In genomic region chr3:169939751-169940150, GRCh38 we compare ENCODE assay signal across 26 cellular contexts. TPM values are rescaled to one million over a fixed set of nuclear protein-coding genes. Genes with fewer than 3 reads are reported as not detected.
"Had no signal": no experiment of that assay in that cellular context is flagged by ENCODE, and none has a peak within 500 bp of the region (broad histone marks: within the 10 kb centered on the region; RNA-seq: fewer than 3 reads in every experiment).

No MANE protein-coding gene starts in this region.

- H3K9me3 ChIP-seq: right atrium auricular region, suprapubic skin, upper lobe of left lung had no signal

- H3K4me3 ChIP-seq: right atrium auricular region, suprapubic skin, upper lobe of left lung had no signal

- H3K36me3 ChIP-seq: right atrium auricular region, suprapubic skin, upper lobe of left lung had no signal

- H3K4me1 ChIP-seq: right atrium auricular region, suprapubic skin had no signal

- H3K27ac Mint-ChIP-seq: activated T-helper 1 cell treated with anti-CD3 and anti-CD28 coated beads, Interleukin-12 subunit alpha, Interleukin-12 subunit beta, Interleukin-2, Interleukin-4 antibody, amounts not matched to agents 30 ng/mL and 10 ng/mL and 1 ng/mL, durations not matched to agents 14 hours and 24 hours and 36 hours; nephron progenitor cell; stimulated activated naive CD8-positive, alpha-beta T cell treated with anti-CD3 and anti-CD28 coated beads, Interleukin-15, Interleukin-2, amounts not matched to agents 100 ng/mL and 50 ng/mL, for 24 hours; T-helper 2 cell treated with Interferon-gamma antibody and Interleukin-4, amounts not matched to agents 5 μg/mL and 100 μg/mL, for 36 hours had no signal

- H3K4me3 Mint-ChIP-seq: activated T-helper 1 cell treated with anti-CD3 and anti-CD28 coated beads, Interleukin-12 subunit alpha, Interleukin-12 subunit beta, Interleukin-2, Interleukin-4 antibody, amounts not matched to agents 30 ng/mL and 10 ng/mL and 1 ng/mL, durations not matched to agents 14 hours and 24 hours and 36 hours; effector memory CD8-positive, alpha-beta T cell; nephron progenitor cell; stimulated activated naive CD8-positive, alpha-beta T cell treated with anti-CD3 and anti-CD28 coated beads, Interleukin-15, Interleukin-2, amounts not matched to agents 100 ng/mL and 50 ng/mL, for 24 hours; T-helper 2 cell treated with Interferon-gamma antibody and Interleukin-4, amounts not matched to agents 5 μg/mL and 100 μg/mL, for 36 hours had no signal

- DNase-seq: activated CD4-positive, alpha-beta T cell treated with anti-CD3 and anti-CD28 coated beads, Interleukin-2, amount 50 U/mL, for 1 hour; activated naive CD4-positive, alpha-beta T cell treated with Interleukin-2 at 50 U/mL for 16 hours; dermis blood vessel endothelial cell; effector memory CD8-positive, alpha-beta T cell; foreskin melanocyte; head of caudate nucleus; kidney glomerular epithelial cell; nephron progenitor cell; occipital lobe; stimulated activated CD4-positive, alpha-beta T cell treated with anti-CD3 and anti-CD28 coated beads, Interleukin-4, amount 100 ng/mL, for 24 hours; upper lobe of left lung had no signal

- H3K27me3 Mint-ChIP-seq: stimulated activated naive CD8-positive, alpha-beta T cell treated with anti-CD3 and anti-CD28 coated beads, Interleukin-15, Interleukin-2, amounts not matched to agents 100 ng/mL and 50 ng/mL, for 24 hours had no signal

- FAIRE-seq: astrocyte, bronchial epithelial cell had no signal

- H3K27me3 ChIP-seq: right atrium auricular region, suprapubic skin, upper lobe of left lung had no signal

- ATAC-seq: activated CD4-positive, CD25-positive, alpha-beta regulatory T cell treated with anti-CD3 and anti-CD28 coated beads, Interleukin-2, amount 50 U/mL, for 24 hours had no signal

- H3K9me3 Mint-ChIP-seq: activated T-helper 1 cell treated with anti-CD3 and anti-CD28 coated beads, Interleukin-12 subunit alpha, Interleukin-12 subunit beta, Interleukin-2, Interleukin-4 antibody, amounts not matched to agents 30 ng/mL and 10 ng/mL and 1 ng/mL, durations not matched to agents 14 hours and 24 hours and 36 hours; effector memory CD8-positive, alpha-beta T cell; stimulated activated naive CD8-positive, alpha-beta T cell treated with anti-CD3 and anti-CD28 coated beads, Interleukin-15, Interleukin-2, amounts not matched to agents 100 ng/mL and 50 ng/mL, for 24 hours; T-helper 2 cell treated with Interferon-gamma antibody and Interleukin-4, amounts not matched to agents 5 μg/mL and 100 μg/mL, for 36 hours had no signal

- H3K4me1 Mint-ChIP-seq: nephron progenitor cell had no signal

- H3K27ac ChIP-seq: right atrium auricular region, suprapubic skin, upper lobe of left lung had no signal

RNA-seq across cellular contexts. Expression of gene SAMD7, which starts 28.4 kb away (rescaled TPM):
- total RNA-seq: activated CD8-positive, alpha-beta memory T cell treated with anti-CD3 and anti-CD28 coated beads for 36 hours; activated T-helper 1 cell treated with anti-CD3 and anti-CD28 coated beads, Interleukin-12 subunit alpha, Interleukin-12 subunit beta, Interleukin-2, Interleukin-4 antibody, amounts not matched to agents 30 ng/mL and 10 ng/mL and 1 ng/mL, durations not matched to agents 14 hours and 24 hours and 36 hours; astrocyte; bronchial epithelial cell; chondrocyte; dermis blood vessel endothelial cell; fibroblast of lung; liver; mesenteric fat pad; occipital lobe; posterior vena cava; right atrium auricular region; skeletal muscle tissue; suprapubic skin; upper lobe of left lung had no signal
- polyA plus RNA-seq: fibroblast of lung, liver had no signal
